In genomic region chr6:135187372-135187771, GRCh38 we compare ENCODE assay signal across 26 cellular contexts. TPM values are rescaled to one million over a fixed set of nuclear protein-coding genes. Genes with fewer than 3 reads are reported as not detected.
"Had no signal": no experiment of that assay in that cellular context is flagged by ENCODE, and none has a peak within 500 bp of the region (broad histone marks: within the 10 kb centered on the region; RNA-seq: fewer than 3 reads in every experiment).

No MANE protein-coding gene starts in this region.

- H3K27ac ChIP-seq: left ventricle myocardium inferior, neural progenitor cell, ovary, right atrium auricular region, right lobe of liver, tibial nerve, uterus had no signal

- H3K4me2 ChIP-seq: neural progenitor cell, smooth muscle cell had no signal

- H3K27me3 Mint-ChIP-seq: stimulated activated naive CD8-positive, alpha-beta T cell treated with anti-CD3 and anti-CD28 coated beads, Interleukin-15, amount 100 ng/mL, for 72 hours had no signal

- H3K9me3 Mint-ChIP-seq: mesothelial cell of epicardium; naive B cell; natural killer cell; nephron progenitor cell; neural progenitor cell; stimulated activated memory B cell treated with anti-CD40 and anti-IgM and Interleukin-4, amounts not matched to agents 10 μg/mL and 1 μg/mL and 100 μg/mL, for 72 hours; stimulated activated naive CD8-positive, alpha-beta T cell treated with anti-CD3 and anti-CD28 coated beads, Interleukin-15, amount 100 ng/mL, for 72 hours; type B pancreatic cell had no signal

- H3K9me3 ChIP-seq: left ventricle myocardium inferior, ovary, right atrium auricular region, right lobe of liver, tibial nerve, uterus had no signal

- H3K27me3 ChIP-seq: ovary, right lobe of liver had no signal

- H3K36me3 ChIP-seq: left ventricle myocardium inferior, ovary, right atrium auricular region, right lobe of liver, tibial nerve, uterus had no signal

- H3K4me3 Mint-ChIP-seq: mesothelial cell of epicardium; naive B cell; natural killer cell; nephron progenitor cell; neural progenitor cell; stimulated activated memory B cell treated with anti-CD40 and anti-IgM and Interleukin-4, amounts not matched to agents 10 μg/mL and 1 μg/mL and 100 μg/mL, for 72 hours; stimulated activated naive CD8-positive, alpha-beta T cell treated with anti-CD3 and anti-CD28 coated beads, Interleukin-15, amount 100 ng/mL, for 72 hours; type B pancreatic cell had no signal

- H3K4me3 ChIP-seq: left ventricle myocardium inferior, lung, neural progenitor cell, ovary, right atrium auricular region, right lobe of liver, smooth muscle cell, tibial nerve, uterus had no signal

- H3K27ac Mint-ChIP-seq: mesothelial cell of epicardium; natural killer cell; nephron progenitor cell; neural progenitor cell; progenitor cell of endocrine pancreas; stimulated activated memory B cell treated with anti-CD40 and anti-IgM and Interleukin-4, amounts not matched to agents 10 μg/mL and 1 μg/mL and 100 μg/mL, for 72 hours; stimulated activated naive CD8-positive, alpha-beta T cell treated with anti-CD3 and anti-CD28 coated beads, Interleukin-15, amount 100 ng/mL, for 72 hours; type B pancreatic cell had no signal

- ATAC-seq: natural killer cell; right lobe of liver; stimulated activated memory B cell treated with anti-CD40 and anti-IgM and Interleukin-4, amounts not matched to agents 10 μg/mL and 1 μg/mL and 100 μg/mL, for 72 hours; stimulated activated naive CD8-positive, alpha-beta T cell treated with anti-CD3 and anti-CD28 coated beads, Interleukin-15, amount 100 ng/mL, for 72 hours had no signal

- H3K36me3 Mint-ChIP-seq: mesothelial cell of epicardium, naive B cell, natural killer cell had no signal

- H3K9ac ChIP-seq: neural progenitor cell had no signal

- DNase-seq: islet precursor cell; left ventricle myocardium inferior; mesendoderm; naive B cell; natural killer cell; nephron progenitor cell; ovary; right lobe of liver; stimulated activated CD4-positive, alpha-beta T cell treated with anti-CD3 and anti-CD28 coated beads, Interleukin-1b, Interleukin-23, amount 100 ng/mL, for 48 hours; stimulated activated CD4-positive, alpha-beta T cell treated with anti-CD3 and anti-CD28 coated beads, Interleukin-2, amount 100 ng/mL, for 48 hours; stimulated activated CD4-positive, alpha-beta T cell treated with anti-CD3 and anti-CD28 coated beads, Interleukin-4, amount 100 ng/mL, for 4 hours; stimulated activated CD8-positive, alpha-beta memory T cell treated with anti-CD3 and anti-CD28 coated beads, Interleukin-4, amount 100 ng/mL, for 48 hours; stimulated activated naive CD4-positive, alpha-beta T cell treated with Interleukin-2 at 50 U/mL for 16 hours; stimulated activated naive CD8-positive, alpha-beta T cell treated with anti-CD3 and anti-CD28 coated beads, Interleukin-15, amount 100 ng/mL, for 72 hours; substantia nigra; uterus had no signal

RNA-seq across cellular contexts. Expression of gene MYB, which starts 6.3 kb away (rescaled TPM):
- total RNA-seq: renal cortical epithelial cell had no signal
